ENCODE assay signal across 30 cellular contexts in the genomic region with DNA sequence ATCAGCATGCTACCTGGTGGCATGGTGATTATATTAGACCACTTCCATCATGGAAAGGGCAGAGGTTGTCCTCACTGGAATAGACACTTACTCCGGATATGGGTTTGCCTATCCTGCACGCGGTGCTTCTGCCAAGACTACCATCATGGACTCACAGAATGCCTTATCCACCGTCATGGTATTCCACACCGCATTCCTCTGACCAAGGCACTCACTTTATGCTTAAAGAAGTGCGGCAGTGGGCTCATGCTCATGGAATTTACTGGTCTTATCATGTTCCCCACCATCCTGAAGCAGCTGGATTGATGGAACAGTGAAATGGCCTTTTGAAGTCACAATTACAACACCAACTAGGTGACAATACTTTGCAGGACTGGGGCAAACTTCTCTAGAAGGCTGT.
"Had no signal": no experiment of that assay in that cellular context is flagged by ENCODE, and none has a peak within 500 bp of the region (broad histone marks: within the 10 kb centered on the region; RNA-seq: fewer than 3 reads in every experiment).

No MANE protein-coding gene starts in this region.

- H3K4me1 Mint-ChIP-seq: activated B cell treated with CpG ODN at 0.5 μM for 24 hours; activated naive CD4-positive, alpha-beta T cell treated with anti-CD3 and anti-CD28 coated beads, Interleukin-2, amount 50 U/mL, for 24 hours; central memory CD8-positive, alpha-beta T cell had no signal

- H3K36me3 Mint-ChIP-seq: activated CD4-positive, alpha-beta memory T cell treated with anti-CD3 and anti-CD28 coated beads for 36 hours; activated naive CD4-positive, alpha-beta T cell treated with anti-CD3 and anti-CD28 coated beads, Interleukin-2, amount 10 ng/mL, durations not matched to agents 7 days and 5 days; activated naive CD4-positive, alpha-beta T cell treated with anti-CD3 and anti-CD28 coated beads, Interleukin-2, amount 50 U/mL, for 24 hours; activated naive CD8-positive, alpha-beta T cell; activated naive CD8-positive, alpha-beta T cell treated with anti-CD3 and anti-CD28 coated beads, Interleukin-2, amount 10 ng/mL, durations not matched to agents 7 days and 5 days had no signal

- ATAC-seq: activated CD8-positive, alpha-beta T cell treated with anti-CD3 and anti-CD28 coated beads for 36 hours; activated naive CD8-positive, alpha-beta T cell treated with anti-CD3 and anti-CD28 coated beads, Interleukin-2, amount 50 U/mL, for 24 hours had no signal

- H3K27me3 Mint-ChIP-seq: activated CD4-positive, alpha-beta memory T cell treated with anti-CD3 and anti-CD28 coated beads for 36 hours; activated CD4-positive, alpha-beta T cell treated with anti-CD3 and anti-CD28 coated beads, Interleukin-2, amount 10 ng/mL, durations not matched to agents 7 days and 5 days; activated naive CD8-positive, alpha-beta T cell; activated naive CD8-positive, alpha-beta T cell treated with anti-CD3 and anti-CD28 coated beads, Interleukin-2, amount 50 U/mL, for 24 hours had no signal

- H3K4me3 Mint-ChIP-seq: activated B cell treated with CpG ODN at 0.5 μM for 24 hours; activated CD4-positive, alpha-beta memory T cell treated with anti-CD3 and anti-CD28 coated beads for 36 hours; activated CD4-positive, alpha-beta T cell treated with anti-CD3 and anti-CD28 coated beads, Interleukin-2, amount 10 ng/mL, durations not matched to agents 7 days and 5 days; activated CD8-positive, alpha-beta T cell treated with anti-CD3 and anti-CD28 coated beads for 36 hours; activated naive CD4-positive, alpha-beta T cell treated with anti-CD3 and anti-CD28 coated beads, Interleukin-2, amount 10 ng/mL, durations not matched to agents 7 days and 5 days; activated naive CD4-positive, alpha-beta T cell treated with anti-CD3 and anti-CD28 coated beads, Interleukin-2, amount 50 U/mL, for 24 hours; activated naive CD8-positive, alpha-beta T cell; activated naive CD8-positive, alpha-beta T cell treated with anti-CD3 and anti-CD28 coated beads, Interleukin-2, amount 10 ng/mL, durations not matched to agents 7 days and 5 days; activated naive CD8-positive, alpha-beta T cell treated with anti-CD3 and anti-CD28 coated beads, Interleukin-2, amount 50 U/mL, for 24 hours; activated T-cell treated with anti-CD3 and anti-CD28 coated beads, Interleukin-2, amount 50 U/mL, for 24 hours; brain; central memory CD8-positive, alpha-beta T cell; T-helper 1 cell treated with Interleukin-12 subunit alpha and Interleukin-12 subunit beta and Interleukin-4 antibody, amounts not matched to agents 30 μg/mL and 1 μg/mL, for 36 hours; T-helper 2 cell treated with Interferon-gamma antibody and Interleukin-4, amounts not matched to agents 5 μg/mL and 100 μg/mL, for 36 hours had no signal

- H3K27ac Mint-ChIP-seq: activated B cell treated with CpG ODN at 0.5 μM for 24 hours; activated CD4-positive, alpha-beta memory T cell treated with anti-CD3 and anti-CD28 coated beads for 36 hours; activated CD4-positive, alpha-beta T cell treated with anti-CD3 and anti-CD28 coated beads, Interleukin-2, amount 10 ng/mL, durations not matched to agents 7 days and 5 days; activated CD8-positive, alpha-beta T cell treated with anti-CD3 and anti-CD28 coated beads for 36 hours; activated naive CD4-positive, alpha-beta T cell treated with anti-CD3 and anti-CD28 coated beads, Interleukin-2, amount 10 ng/mL, durations not matched to agents 7 days and 5 days; activated naive CD4-positive, alpha-beta T cell treated with anti-CD3 and anti-CD28 coated beads, Interleukin-2, amount 50 U/mL, for 24 hours; activated naive CD8-positive, alpha-beta T cell; activated naive CD8-positive, alpha-beta T cell treated with anti-CD3 and anti-CD28 coated beads, Interleukin-2, amount 10 ng/mL, durations not matched to agents 7 days and 5 days; activated naive CD8-positive, alpha-beta T cell treated with anti-CD3 and anti-CD28 coated beads, Interleukin-2, amount 50 U/mL, for 24 hours; activated T-cell treated with anti-CD3 and anti-CD28 coated beads, Interleukin-2, amount 50 U/mL, for 24 hours; activated T-helper 2 cell treated with anti-CD3 and anti-CD28 coated beads, Interferon-gamma antibody, Interleukin-2, Interleukin-4, amounts not matched to agents 10 μg/mL and 5 μg/mL and 100 μg/mL, durations not matched to agents 14 hours and 24 hours and 36 hours; brain; T-helper 1 cell treated with Interleukin-12 subunit alpha and Interleukin-12 subunit beta and Interleukin-4 antibody, amounts not matched to agents 30 μg/mL and 1 μg/mL, for 36 hours; T-helper 2 cell treated with Interferon-gamma antibody and Interleukin-4, amounts not matched to agents 5 μg/mL and 100 μg/mL, for 36 hours had no signal

- DNase-seq: activated B cell treated with CpG ODN at 0.5 μM for 24 hours; activated CD4-positive, alpha-beta memory T cell treated with anti-CD3 and anti-CD28 coated beads for 36 hours; activated CD4-positive, alpha-beta T cell treated with anti-CD3 and anti-CD28 coated beads for 4 hours; activated CD4-positive, alpha-beta T cell treated with anti-CD3 and anti-CD28 coated beads, Interleukin-2, amount 10 ng/mL, durations not matched to agents 7 days and 5 days; activated CD4-positive, CD25-positive, alpha-beta regulatory T cell treated with anti-CD3 and anti-CD28 coated beads, Interleukin-2, amount 50 U/mL, for 72 hours; activated CD8-positive, alpha-beta memory T cell treated with anti-CD3 and anti-CD28 coated beads, Interleukin-2, amount 50 U/mL, for 48 hours; activated CD8-positive, alpha-beta T cell treated with anti-CD3 and anti-CD28 coated beads for 36 hours; activated effector memory CD4-positive, alpha-beta T cell treated with Interleukin-2 at 50 U/mL for 16 hours; activated gamma-delta T cell; activated naive CD4-positive, alpha-beta T cell treated with anti-CD3 and anti-CD28 coated beads, Interleukin-2, amount 10 ng/mL, durations not matched to agents 7 days and 5 days; activated naive CD4-positive, alpha-beta T cell treated with Interleukin-2 at 50 U/mL for 16 hours; activated naive CD8-positive, alpha-beta T cell treated with anti-CD3 and anti-CD28 coated beads, Interleukin-2, amount 10 ng/mL, durations not matched to agents 7 days and 5 days; activated naive CD8-positive, alpha-beta T cell treated with anti-CD3 and anti-CD28 coated beads, Interleukin-2, amount 50 U/mL, for 24 hours; activated T-cell treated with anti-CD3 and anti-CD28 coated beads, Interleukin-2, amount 50 U/mL, for 24 hours; activated T-cell treated with anti-CD3 and anti-CD28 coated beads, Interleukin-2, amount 50 U/mL, for 48 hours; amygdala; anterior cingulate cortex; caudate nucleus; cerebellar nuclear complex; SW 1271; T-helper 1 cell; T-helper 2 cell; T-helper 9 cell had no signal

- H3K9me3 Mint-ChIP-seq: activated B cell treated with CpG ODN at 0.5 μM for 24 hours; activated CD4-positive, alpha-beta memory T cell treated with anti-CD3 and anti-CD28 coated beads for 36 hours; activated CD8-positive, alpha-beta T cell treated with anti-CD3 and anti-CD28 coated beads for 36 hours; activated naive CD4-positive, alpha-beta T cell treated with anti-CD3 and anti-CD28 coated beads, Interleukin-2, amount 10 ng/mL, durations not matched to agents 7 days and 5 days; activated naive CD4-positive, alpha-beta T cell treated with anti-CD3 and anti-CD28 coated beads, Interleukin-2, amount 50 U/mL, for 24 hours; activated naive CD8-positive, alpha-beta T cell treated with anti-CD3 and anti-CD28 coated beads, Interleukin-2, amount 10 ng/mL, durations not matched to agents 7 days and 5 days; activated naive CD8-positive, alpha-beta T cell treated with anti-CD3 and anti-CD28 coated beads, Interleukin-2, amount 50 U/mL, for 24 hours; activated T-cell treated with anti-CD3 and anti-CD28 coated beads, Interleukin-2, amount 50 U/mL, for 24 hours; activated T-helper 2 cell treated with anti-CD3 and anti-CD28 coated beads, Interferon-gamma antibody, Interleukin-2, Interleukin-4, amounts not matched to agents 10 μg/mL and 5 μg/mL and 100 μg/mL, durations not matched to agents 14 hours and 24 hours and 36 hours; brain; T-helper 1 cell treated with Interleukin-12 subunit alpha and Interleukin-12 subunit beta and Interleukin-4 antibody, amounts not matched to agents 30 μg/mL and 1 μg/mL, for 36 hours; T-helper 2 cell treated with Interferon-gamma antibody and Interleukin-4, amounts not matched to agents 5 μg/mL and 100 μg/mL, for 36 hours had no signal
